Comparison of ENCODE assay signal across 14 cellular contexts in genomic region chr3:169295912-169296311, GRCh38.
A peak's percentile ranks its signal among the peaks of the same experiment; 100 is the strongest.
DNase-seq lines count a peak whose midpoint lies in the region; ATAC-seq lines count a peak whose summit lies in the region.
"Had no signal": no experiment of that assay in that cellular context is flagged by ENCODE, and none has a peak within 500 bp of the region (broad histone marks: within the 10 kb centered on the region; RNA-seq: fewer than 3 reads in every experiment).

No MANE protein-coding gene starts in this region.

- H3K4me1 Mint-ChIP-seq in stimulated activated memory B cell treated with anti-CD40 and anti-IgM and Interleukin-4, amounts not matched to agents 10 μg/mL and 1 μg/mL and 100 μg/mL, for 72 hours: no peaks in the 10 kb centered on the region
- H3K4me1 Mint-ChIP-seq: central memory CD8-positive, alpha-beta T cell had no signal

- DNase-seq in NCI-H2107 treated with DMSO at 0.1 percent for 48 hours (lab: John Stamatoyannopoulos, UW; ENCODE audit: unreplicated experiment) (peak; percentile 34), NCI-H2107 (lab: John Stamatoyannopoulos, UW) (no peak), GDM1 (lab: John Stamatoyannopoulos, UW) (no peak), left lobe of liver (ENCODE audit: low spot score) (no peak), C1 segment of cervical spinal cord (lab: John Stamatoyannopoulos, UW) (no peak)
- DNase-seq: CD8-positive, alpha-beta T cell; lower lobe of right lung; NCI-H1694; upper lobe of right lung had no signal

- H3K27me3 Mint-ChIP-seq in stimulated activated memory B cell treated with anti-CD40 and anti-IgM and Interleukin-4, amounts not matched to agents 10 μg/mL and 1 μg/mL and 100 μg/mL, for 72 hours: peaks cover 10% of the 10 kb centered on the region
- H3K27me3 Mint-ChIP-seq: central memory CD8-positive, alpha-beta T cell had no signal

- peaks cover 3% of the 10 kb centered on the region for H3K9me3 Mint-ChIP-seq in stimulated activated memory B cell treated with anti-CD40 and anti-IgM and Interleukin-4, amounts not matched to agents 10 μg/mL and 1 μg/mL and 100 μg/mL, for 72 hours
- H3K9me3 Mint-ChIP-seq: activated naive CD4-positive, alpha-beta T cell treated with anti-CD3 and anti-CD28 coated beads, Interleukin-2, amount 50 U/mL, for 72 hours; CD8-positive, alpha-beta T cell; central memory CD8-positive, alpha-beta T cell had no signal

- no peak overlapping the region for H3K27ac Mint-ChIP-seq in stimulated activated memory B cell treated with anti-CD40 and anti-IgM and Interleukin-4, amounts not matched to agents 10 μg/mL and 1 μg/mL and 100 μg/mL, for 72 hours
- H3K27ac Mint-ChIP-seq: activated naive CD4-positive, alpha-beta T cell treated with anti-CD3 and anti-CD28 coated beads, Interleukin-2, amount 50 U/mL, for 72 hours; CD8-positive, alpha-beta T cell had no signal

- ATAC-seq in HG02571 (IDR thresholded peaks at IDR 0.05; ENCODE audit: unreplicated experiment) (peak; percentile 52), HG03378 (IDR thresholded peaks at IDR 0.05; ENCODE audit: unreplicated experiment) (peak; percentile 76), left lobe of liver (no peak)
- ATAC-seq in stimulated activated memory B cell treated with anti-CD40 and anti-IgM and Interleukin-4, amounts not matched to agents 10 μg/mL and 1 μg/mL and 100 μg/mL, for 72 hours: peak; percentile 41
- ATAC-seq: activated naive CD4-positive, alpha-beta T cell treated with anti-CD3 and anti-CD28 coated beads, Interleukin-2, amount 50 U/mL, for 72 hours; CD8-positive, alpha-beta T cell; lower lobe of right lung; upper lobe of right lung had no signal

- H3K4me3 Mint-ChIP-seq in stimulated activated memory B cell treated with anti-CD40 and anti-IgM and Interleukin-4, amounts not matched to agents 10 μg/mL and 1 μg/mL and 100 μg/mL, for 72 hours: no peak overlapping the region
- H3K4me3 Mint-ChIP-seq: CD8-positive, alpha-beta T cell; central memory CD8-positive, alpha-beta T cell had no signal

- H3K36me3 Mint-ChIP-seq in stimulated activated memory B cell treated with anti-CD40 and anti-IgM and Interleukin-4, amounts not matched to agents 10 μg/mL and 1 μg/mL and 100 μg/mL, for 72 hours: no peaks in the 10 kb centered on the region
- H3K36me3 Mint-ChIP-seq: activated naive CD4-positive, alpha-beta T cell treated with anti-CD3 and anti-CD28 coated beads, Interleukin-2, amount 50 U/mL, for 72 hours; CD8-positive, alpha-beta T cell had no signal
